9 cellular contexts compared by ENCODE assay signal in the genomic region with DNA sequence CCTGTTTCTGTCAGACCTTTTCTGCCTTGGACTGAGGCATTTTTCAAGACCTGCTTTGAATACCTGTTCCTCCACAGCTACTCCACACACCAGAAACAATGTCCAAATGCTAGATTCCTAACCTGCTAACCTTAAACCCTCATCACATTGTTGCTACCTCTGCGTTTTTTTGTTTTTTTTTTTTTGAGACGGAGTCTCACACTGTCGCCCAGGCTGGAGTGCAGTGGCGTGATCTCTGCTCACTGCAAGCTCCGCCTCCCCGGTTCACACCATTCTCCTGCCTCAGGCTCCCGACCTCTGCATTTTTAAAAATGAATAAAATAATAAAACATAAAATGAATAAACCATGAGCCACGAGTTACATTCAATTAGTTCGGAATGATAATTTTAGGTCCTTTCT. TPM values are rescaled to one million over a fixed set of nuclear protein-coding genes. Genes with fewer than 3 reads are reported as not detected.
DNase-seq lines count a peak whose midpoint lies in the region; ATAC-seq and TF ChIP-seq lines count a peak whose summit lies in the region.
"Had no signal": no experiment of that assay in that cellular context is flagged by ENCODE, and none has a peak within 500 bp of the region (broad histone marks: within the 10 kb centered on the region; RNA-seq: fewer than 3 reads in every experiment).

No MANE protein-coding gene starts in this region.

- H3K9me3 ChIP-seq in CD4-positive, alpha-beta memory T cell (ENCODE audit: control insufficient read depth in 1 of 2, low read length in 2 of 2) = no peaks in the 10 kb centered on the region
- H3K9me3 ChIP-seq in MG63 = no peaks in the 10 kb centered on the region
- no peaks in the 10 kb centered on the region for H3K9me3 ChIP-seq in neutrophil

- H3K36me3 ChIP-seq in CD4-positive, alpha-beta memory T cell (ENCODE audit: insufficient read depth, low read length) = peaks cover 2% of the 10 kb centered on the region
- H3K36me3 ChIP-seq in MG63 (no peaks in the 10 kb centered on the region; the same call in 1 of the 2 replicates), neutrophil (peaks cover 1% of the 10 kb centered on the region)

- POLR2A ChIA-PET in CD4-positive, alpha-beta memory T cell (lab: Charles Lee; ENCODE audit: partially characterized antibody) = interaction anchor here (3.2 to 4.0 kb wide), 2 partner anchors 13 to 99 kb away, joined by 33 to 69 read pairs; a partner anchor contains a TSS

- TF ChIP-seq CTCF in dorsolateral prefrontal cortex (IDR thresholded peaks at IDR 0.05 in 54 of 56, conservative IDR thresholded peaks at IDR 0.05 in 2 of 56; ENCODE audit: low read depth in 1 of 56, partially characterized antibody in 56 of 56) = no peak
- no peak for TF ChIP-seq CTCF in neutrophil (IDR thresholded peaks at IDR 0.05)

- H3K4me1 ChIP-seq in CD4-positive, alpha-beta memory T cell (ENCODE audit: insufficient read depth, low read length) = peaks cover 50% of the 10 kb centered on the region
- peaks cover 15 to 17% of the 10 kb centered on the region in 2 experiments for H3K4me1 ChIP-seq in neutrophil (ENCODE audit: control insufficient read depth in 1 of 2, insufficient read depth in 1 of 2, low read depth in 1 of 2, low read length in 1 of 2)

- intact Hi-C loops in CD4-positive, alpha-beta memory T cell (cut with micrococcal nuclease) = no loop called here
- intact Hi-C loops in dorsolateral prefrontal cortex (cut with DNase I) = loop anchor here (5.0 to 10.0 kb wide), 3 partner anchors 285 to 548 kb away; a partner anchor contains a TSS

- peaks cover 26 to 51% (median 41%) of the 10 kb centered on the region in 4 donors for H3K4me1 Mint-ChIP-seq in CD4-positive, alpha-beta memory T cell

- CTCF ChIA-PET in CD4-positive, alpha-beta memory T cell (lab: Charles Lee; ENCODE audit: partially characterized antibody) = interaction anchor here (1.0 kb wide), 1 partner anchor 131 kb away, joined by 3 read pairs; no protein-coding TSS in a partner anchor

- peak overlapping the region in 1 of 2 donors; percentile 84 for H3K4me3 ChIP-seq in CD4-positive, alpha-beta memory T cell (ENCODE audit: low read length in 2 of 2)
- H3K4me3 ChIP-seq in MG63 (peak overlapping the region; percentile 71), dorsolateral prefrontal cortex (peak overlapping the region in 50 of 59 donors; percentile 64 to 97 (median 86)), neutrophil (ENCODE audit: low read depth in 1 of 2, low read length in 1 of 2) (peak overlapping the region; percentile 81 to 83)

- H3K27me3 Mint-ChIP-seq in CD4-positive, alpha-beta memory T cell = no peaks in the 10 kb centered on the region

- H3K27ac Mint-ChIP-seq in CD4-positive, alpha-beta memory T cell = peak overlapping the region in 5 of 7 donors; percentile 22 to 96 (median 94)

- H3K9me3 Mint-ChIP-seq in CD4-positive, alpha-beta memory T cell = no peaks in the 10 kb centered on the region

- H3K27ac ChIP-seq in CD4-positive, alpha-beta memory T cell (ENCODE audit: low read depth, low read length) = no peak overlapping the region
- H3K27ac ChIP-seq in dorsolateral prefrontal cortex = peak overlapping the region in 6 of 59 donors; percentile 2 to 95 (median 92)
- H3K27ac ChIP-seq in neutrophil = no peak overlapping the region

- no peak for DNase-seq in CD4-positive, alpha-beta memory T cell
- no peak for DNase-seq in MG63
- DNase-seq in dorsolateral prefrontal cortex = no peak
- DNase-seq in KG1 (lab: John Stamatoyannopoulos, UW) = no peak
- DNase-seq in dermis blood vessel endothelial cell = no peak

- ATAC-seq in HG03432 (IDR thresholded peaks at IDR 0.05; ENCODE audit: unreplicated experiment) (no peak), GM21367 (IDR thresholded peaks at IDR 0.05; ENCODE audit: unreplicated experiment) (no peak)

- no peaks in the 10 kb centered on the region for H3K27me3 ChIP-seq in CD4-positive, alpha-beta memory T cell (ENCODE audit: insufficient read depth, low read length)
- H3K27me3 ChIP-seq in MG63 = no peaks in the 10 kb centered on the region
- no peaks in the 10 kb centered on the region for H3K27me3 ChIP-seq in dorsolateral prefrontal cortex
- no peaks in the 10 kb centered on the region for H3K27me3 ChIP-seq in neutrophil

- H3K36me3 Mint-ChIP-seq in CD4-positive, alpha-beta memory T cell = peaks cover 0 to 7% of the 10 kb centered on the region in 2 donors

- H3K4me3 Mint-ChIP-seq in CD4-positive, alpha-beta memory T cell = peak overlapping the region; percentile 82 to 93 (median 90)

RNA-seq across cellular contexts. Expression of a gene that starts 1.2 kb away (rescaled TPM):
- total RNA-seq in CD4-positive, alpha-beta memory T cell = 10 to 100 TPM; 53.0 to 56.0 TPM
- 10 to 100 TPM; 35.4 to 52.8 TPM for polyA plus RNA-seq in CD4-positive, alpha-beta memory T cell
- total RNA-seq in MG63 (2014; rRNA removed; shearing (Covaris generic); ENCODE audit: low replicate concordance) = 19.6 and 32.0 TPM in 2 replicates
- total RNA-seq in dorsolateral prefrontal cortex (10 to 100 TPM; 52.9 to 88.0 (median 72.2) TPM), dermis blood vessel endothelial cell (27.7 and 35.8 TPM in 2 replicates)

RNA-seq across cellular contexts. Expression of a gene that starts 12.3 kb away (rescaled TPM):
- total RNA-seq in CD4-positive, alpha-beta memory T cell = 1 to 10 TPM; 8.4 to 9.2 TPM
- polyA plus RNA-seq in CD4-positive, alpha-beta memory T cell = 10 to 100 TPM; 18.6 to 19.7 TPM
- 52.9 and 54.4 TPM in 2 replicates for total RNA-seq in MG63 (2014; rRNA removed; shearing (Covaris generic); ENCODE audit: low replicate concordance)
- 10 to 100 TPM; 14.7 to 37.9 (median 25.3) TPM for total RNA-seq in dorsolateral prefrontal cortex
- total RNA-seq in dermis blood vessel endothelial cell = 21.3 and 26.9 TPM in 2 replicates

RNA-seq across cellular contexts. Expression of a gene that starts 47.7 kb away (rescaled TPM):
- total RNA-seq in CD4-positive, alpha-beta memory T cell = under 1 TPM; 0.47 to 0.70 TPM
- 1 to 10 TPM; 1.9 to 2.7 TPM for polyA plus RNA-seq in CD4-positive, alpha-beta memory T cell
- total RNA-seq in MG63 (2014; rRNA removed; shearing (Covaris generic); ENCODE audit: low replicate concordance) = 0.59 TPM in 1 of 2 replicates, not detected in the other
- total RNA-seq in dorsolateral prefrontal cortex (100 to 1,000 TPM in 69 of 120 experiments, 10 to 100 TPM in 51; 48.5 to 145 (median 105) TPM), dermis blood vessel endothelial cell (12.9 and 14.0 TPM in 2 replicates)
- total RNA-seq: RPMI7951 had no signal
